Comparison of ENCODE assay signal across 14 cellular contexts in the genomic region with DNA sequence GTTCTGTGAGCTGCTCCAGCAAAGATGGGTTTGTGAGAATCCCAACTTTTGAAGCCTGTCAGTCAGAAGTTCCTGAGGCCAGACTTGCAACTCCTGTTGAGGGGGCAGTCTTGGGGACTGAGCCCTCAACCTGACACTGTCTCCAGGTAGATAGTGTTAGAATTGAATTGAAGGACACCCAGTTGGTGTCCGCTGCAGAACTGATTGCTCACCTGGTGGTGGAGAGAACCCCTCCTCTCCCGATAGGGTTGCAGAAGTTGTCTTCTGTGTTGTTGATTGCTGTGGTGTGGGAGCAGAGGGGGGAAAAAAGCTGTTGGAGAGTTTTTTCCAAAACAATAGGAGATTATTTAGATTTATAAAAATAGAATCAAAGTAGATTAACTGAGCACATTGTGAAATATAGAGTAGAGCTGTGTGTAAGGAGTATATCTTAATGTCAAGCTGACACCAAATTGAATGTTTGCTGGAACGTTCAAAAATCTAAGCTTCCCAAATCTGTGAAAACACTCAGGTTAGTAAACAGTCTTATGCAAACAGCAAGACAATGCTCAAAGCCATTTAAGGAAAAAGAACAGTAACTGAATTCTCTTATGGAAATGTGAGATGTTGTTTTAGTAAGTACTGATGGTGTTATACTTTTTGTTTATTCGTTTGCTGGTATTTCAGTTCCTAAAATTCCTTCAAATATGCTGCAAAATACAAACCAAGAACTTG. TPM values are rescaled to one million over a fixed set of nuclear protein-coding genes. Genes with fewer than 3 reads are reported as not detected.
DNase-seq lines count a peak whose midpoint lies in the region; ATAC-seq and TF ChIP-seq lines count a peak whose summit lies in the region.
"Had no signal": no experiment of that assay in that cellular context is flagged by ENCODE, and none has a peak within 500 bp of the region (broad histone marks: within the 10 kb centered on the region; RNA-seq: fewer than 3 reads in every experiment).

No MANE protein-coding gene starts in this region.

- H3K9me3 Mint-ChIP-seq in stimulated activated naive B cell treated with anti-CD40 and anti-IgM and Interleukin-4, amounts not matched to agents 10 μg/mL and 1 μg/mL and 100 μg/mL, for 72 hours = no peaks in the 10 kb centered on the region
- H3K9me3 Mint-ChIP-seq: activated CD4-positive, alpha-beta memory T cell treated with anti-CD3 and anti-CD28 coated beads for 36 hours; T-helper 2 cell treated with Interferon-gamma antibody and Interleukin-4, amounts not matched to agents 5 μg/mL and 100 μg/mL, for 36 hours; type B pancreatic cell had no signal

- TF ChIP-seq CTCF in cardiac muscle cell (IDR thresholded peaks at IDR 0.05; ENCODE audit: low read depth, low read length) (no peak), RWPE1 (conservative IDR thresholded peaks at IDR 0.05; ENCODE audit: low read depth) (no peak), gastroesophageal sphincter (IDR thresholded peaks at IDR 0.05) (no peak)

- peak overlapping the region; percentile 6 for H3K27ac Mint-ChIP-seq in stimulated activated naive B cell treated with anti-CD40 and anti-IgM and Interleukin-4, amounts not matched to agents 10 μg/mL and 1 μg/mL and 100 μg/mL, for 72 hours
- H3K27ac Mint-ChIP-seq: type B pancreatic cell had no signal

- intact Hi-C loops in left cardiac atrium (cut with DNase I) = loop anchor here in 1 of 2 donors (5.0 kb wide), 1 partner anchor 237 kb away; no protein-coding TSS in a partner anchor

- POLR2A ChIA-PET in RWPE1 (lab: Yijun Ruan, JAX; ENCODE audit: low non-redundant PET) = no interaction called here

- H3K4me1 Mint-ChIP-seq in stimulated activated naive B cell treated with anti-CD40 and anti-IgM and Interleukin-4, amounts not matched to agents 10 μg/mL and 1 μg/mL and 100 μg/mL, for 72 hours = peaks cover 38 to 73% of the 10 kb centered on the region in 2 donors

- TF ChIP-seq POLR2A in gastroesophageal sphincter (IDR thresholded peaks at IDR 0.05) = no peak

- no peak for TF ChIP-seq EP300 in gastroesophageal sphincter (IDR thresholded peaks at IDR 0.05)

- peak overlapping the region; percentile 69 for H3K27ac ChIP-seq in cardiac muscle cell
- peak overlapping the region; percentile 40; the same call in 1 of the 2 replicates for H3K27ac ChIP-seq in RWPE1
- H3K27ac ChIP-seq in gastroesophageal sphincter = peak overlapping the region in 3 of 4 donors; percentile 4 to 41 (median 6)

- H3K4me3 Mint-ChIP-seq in stimulated activated naive B cell treated with anti-CD40 and anti-IgM and Interleukin-4, amounts not matched to agents 10 μg/mL and 1 μg/mL and 100 μg/mL, for 72 hours = no peak overlapping the region
- H3K4me3 Mint-ChIP-seq: activated CD4-positive, alpha-beta memory T cell treated with anti-CD3 and anti-CD28 coated beads for 36 hours; T-helper 2 cell treated with Interferon-gamma antibody and Interleukin-4, amounts not matched to agents 5 μg/mL and 100 μg/mL, for 36 hours; type B pancreatic cell had no signal

- no peaks in the 10 kb centered on the region for H3K27me3 Mint-ChIP-seq in stimulated activated naive B cell treated with anti-CD40 and anti-IgM and Interleukin-4, amounts not matched to agents 10 μg/mL and 1 μg/mL and 100 μg/mL, for 72 hours
- H3K27me3 Mint-ChIP-seq: activated CD4-positive, alpha-beta memory T cell treated with anti-CD3 and anti-CD28 coated beads for 36 hours; type B pancreatic cell had no signal

- 66 to 69% methylated on average over 4 of the region's 4 CpGs for WGBS in gastroesophageal sphincter (ENCODE audit: low coverage in 1 of 2), 2 donors

- H3K36me3 Mint-ChIP-seq in stimulated activated naive B cell treated with anti-CD40 and anti-IgM and Interleukin-4, amounts not matched to agents 10 μg/mL and 1 μg/mL and 100 μg/mL, for 72 hours = peaks cover 0 to 6% of the 10 kb centered on the region in 2 donors
- H3K36me3 Mint-ChIP-seq: type B pancreatic cell had no signal

- ATAC-seq in left cardiac atrium (no peak), gastroesophageal sphincter (no peak)
- ATAC-seq in stimulated activated naive B cell treated with anti-CD40 and anti-IgM and Interleukin-4, amounts not matched to agents 10 μg/mL and 1 μg/mL and 100 μg/mL, for 72 hours (replicated peaks) = no peak

- CTCF ChIA-PET in RWPE1 (lab: Yijun Ruan, JAX) = interaction anchor here (1.0 kb wide), 1 partner anchor 29 kb away, joined by 3 read pairs; no protein-coding TSS in a partner anchor

- H3K9me3 ChIP-seq in cardiac muscle cell (ENCODE audit: low read depth) (no peaks in the 10 kb centered on the region), gastroesophageal sphincter (no peaks in the 10 kb centered on the region)
- H3K9me3 ChIP-seq: ovary had no signal

- H3K4me3 ChIP-seq in cardiac muscle cell (no peak overlapping the region), gastroesophageal sphincter (no peak overlapping the region)
- H3K4me3 ChIP-seq: ovary had no signal

- DNase-seq in cardiac muscle cell (ENCODE audit: low read depth in 1 of 2, low spot score in 1 of 2) (no peak), left cardiac atrium (no peak), RWPE1 (ENCODE audit: low spot score) (no peak), islet precursor cell (no peak), DMS79 (lab: John Stamatoyannopoulos, UW) (no peak), NCI-H1105 treated with DMSO at 0.1 percent for 48 hours (lab: John Stamatoyannopoulos, UW) (no peak)
- no peak for DNase-seq in stimulated activated naive B cell treated with anti-CD40 and anti-IgM and Interleukin-4, amounts not matched to agents 10 μg/mL and 1 μg/mL and 100 μg/mL, for 72 hours
- DNase-seq: activated CD4-positive, alpha-beta memory T cell treated with anti-CD3 and anti-CD28 coated beads for 36 hours; DND-41; NCI-H187 treated with DMSO at 0.1 percent for 48 hours; ovary had no signal

- H3K36me3 ChIP-seq in cardiac muscle cell = no peaks in the 10 kb centered on the region
- no peaks in the 10 kb centered on the region for H3K36me3 ChIP-seq in gastroesophageal sphincter
- H3K36me3 ChIP-seq: ovary had no signal

- H3K4me1 ChIP-seq in cardiac muscle cell (ENCODE audit: low read depth) = peaks cover 26% of the 10 kb centered on the region
- peaks cover 13 to 89% (median 13%) of the 10 kb centered on the region in 3 donors for H3K4me1 ChIP-seq in gastroesophageal sphincter

- H3K27me3 ChIP-seq in cardiac muscle cell = no peaks in the 10 kb centered on the region
- no peaks in the 10 kb centered on the region for H3K27me3 ChIP-seq in gastroesophageal sphincter
- H3K27me3 ChIP-seq: ovary had no signal

RNA-seq across cellular contexts. Expression of gene HIF1A, which starts 18.6 kb away (rescaled TPM):
- total RNA-seq in cardiac muscle cell = 107 and 108 TPM in 2 replicates
- polyA plus RNA-seq in cardiac muscle cell = 119 and 166 TPM in 2 replicates
- total RNA-seq in left cardiac atrium = 100 to 1,000 TPM in 1 of 2 donors, 10 to 100 TPM in 1; 50.9 to 109 TPM
- 100 to 1,000 TPM in 3 of 4 donors, 10 to 100 TPM in 1; 84.3 to 120 (median 111) TPM for total RNA-seq in gastroesophageal sphincter

RNA-seq across cellular contexts. Expression of gene SNAPC1, which starts 48.3 kb away (rescaled TPM):
- 12.9 and 13.0 TPM in 2 replicates for total RNA-seq in cardiac muscle cell
- polyA plus RNA-seq in cardiac muscle cell = 17.3 and 23.8 TPM in 2 replicates
- 1 to 10 TPM; 6.8 to 9.6 TPM for total RNA-seq in left cardiac atrium
- total RNA-seq in gastroesophageal sphincter = 1 to 10 TPM; 5.4 to 8.7 (median 6.7) TPM

Comparison
In these comparisons a context has a peak if more than half of its experiments do, and no peak if none do; other contexts are left out.
1. H3K27ac ChIP-seq: peak in every context shown above with its lines; median percentile 69 in cardiac muscle cell; 40 in RWPE1; 6 in gastroesophageal sphincter.